ENCODE assay signal across 1 cellular context in genomic region chr5:178232124-178232919, GRCh38.
TF ChIP-seq lines count a peak whose summit lies in the region.

Gene PHYKPL, minus strand, starts transcription at chr5:178232802. Its CDS starts 252 bp downstream, at chr5:178232550.

TF ChIP-seq in K562, 482 proteins besides CTCF, POLR2A, EP300 and RAD21 (continued from another document and continues in another):
- peak; percentile 27; the same call in 1 of the 2 replicates for TF ChIP-seq ZBTB40 (IDR thresholded peaks at IDR 0.05)
- TF ChIP-seq ZBTB40 (CRISPR knock-in tag; IDR thresholded peaks at IDR 0.05), result no peak
- TF ChIP-seq CREB3L1 (IDR thresholded peaks at IDR 0.05; ENCODE audit: borderline replicate concordance, low read depth), result no peak
- TF ChIP-seq ZNF764 (CRISPR knock-in tag; IDR thresholded peaks at IDR 0.05; ENCODE audit: low read depth), result no peak
- TF ChIP-seq IFI16 (CRISPR knock-in tag; IDR thresholded peaks at IDR 0.05), result no peak
- no peak for TF ChIP-seq RBM39 (optimal IDR thresholded peaks at IDR 0.05; ENCODE audit: low read depth, low read length)
- no peak for TF ChIP-seq ZNF780A (CRISPR knock-in tag; IDR thresholded peaks at IDR 0.05)
- peak; percentile 39; the same call in 1 of the 2 replicates for TF ChIP-seq EP400 (IDR thresholded peaks at IDR 0.05)
- no peak for TF ChIP-seq SREBF2 (CRISPR knock-in tag; IDR thresholded peaks at IDR 0.05)
- TF ChIP-seq TSC22D4 (tag; IDR thresholded peaks at IDR 0.05), result no peak
- no peak for TF ChIP-seq PRMT5 (CRISPR knock-in tag; IDR thresholded peaks at IDR 0.05)
- no peak for TF ChIP-seq GTF2B (IDR thresholded peaks at IDR 0.05; ENCODE audit: extremely low read depth, insufficient read length)
- TF ChIP-seq HBP1 (CRISPR knock-in tag; IDR thresholded peaks at IDR 0.05), result no peak
- TF ChIP-seq MGA (IDR thresholded peaks at IDR 0.05), result peak; percentile 46; the same call in 1 of the 2 replicates
- no peak for TF ChIP-seq NEUROD1 (IDR thresholded peaks at IDR 0.05; ENCODE audit: borderline replicate concordance, low read depth, low read length, partially characterized antibody)
- TF ChIP-seq HCFC1 (IDR thresholded peaks at IDR 0.05; ENCODE audit: low read depth, low read length), result no peak
- TF ChIP-seq ARID4B (CRISPR knock-in tag; IDR thresholded peaks at IDR 0.05), result peak; percentile 78
- TF ChIP-seq NR2C2 (CRISPR knock-in tag; IDR thresholded peaks at IDR 0.05), result no peak
- TF ChIP-seq NR2C2 (tag; IDR thresholded peaks at IDR 0.05), result peak; percentile 61
- TF ChIP-seq FOXK2 (conservative IDR thresholded peaks at IDR 0.05 in 1 of 2, IDR thresholded peaks at IDR 0.05 in 1 of 2; ENCODE audit: low read depth in 2 of 2), result no peak
- no peak for TF ChIP-seq FOXA1 (IDR thresholded peaks at IDR 0.05; ENCODE audit: borderline replicate concordance)
